ENCODE assay signal across 18 cellular contexts in genomic region chr6:13531956-13532355, GRCh38.
"Had no signal": no experiment of that assay in that cellular context is flagged by ENCODE, and none has a peak within 500 bp of the region (broad histone marks: within the 10 kb centered on the region; RNA-seq: fewer than 3 reads in every experiment).

No MANE protein-coding gene starts in this region.

- H3K79me2 ChIP-seq: hepatocyte had no signal

- FAIRE-seq: urothelium cell line had no signal

- H3K27me3 Mint-ChIP-seq: activated naive CD4-positive, alpha-beta T cell treated with anti-CD3 and anti-CD28 coated beads, Interleukin-2, amount 50 U/mL, for 24 hours; stimulated activated naive B cell treated with anti-CD40 and anti-IgM and Interleukin-4, amounts not matched to agents 10 μg/mL and 1 μg/mL and 100 μg/mL, for 72 hours had no signal

- H3K4me1 Mint-ChIP-seq: nephron had no signal

- H3K36me3 ChIP-seq: right atrium auricular region, thyroid gland had no signal

- H3K36me3 Mint-ChIP-seq: activated naive CD4-positive, alpha-beta T cell treated with anti-CD3 and anti-CD28 coated beads, Interleukin-2, amount 50 U/mL, for 24 hours; stimulated activated naive B cell treated with anti-CD40 and anti-IgM and Interleukin-4, amounts not matched to agents 10 μg/mL and 1 μg/mL and 100 μg/mL, for 72 hours had no signal

- H3K9me3 ChIP-seq: right atrium auricular region, thyroid gland had no signal

- H3K4me3 ChIP-seq: dorsolateral prefrontal cortex, hepatocyte, right atrium auricular region, thyroid gland had no signal

- H3K27me3 ChIP-seq: dorsolateral prefrontal cortex, hepatocyte, right atrium auricular region, thyroid gland had no signal

- H3K4me2 ChIP-seq: hepatocyte had no signal

- H2AFZ ChIP-seq: hepatocyte had no signal

- DNase-seq: activated effector memory CD4-positive, alpha-beta T cell treated with Interleukin-2 at 50 U/mL for 16 hours; activated T-cell treated with anti-CD3 and anti-CD28 coated beads, Interleukin-2, amount 50 U/mL, for 4 hours; amniotic stem cell; dorsolateral prefrontal cortex; mesenchymal stem cell; occipital lobe; stimulated activated CD4-positive, alpha-beta T cell treated with anti-CD3 and anti-CD28 coated beads, Interleukin-15, amount 100 ng/mL, for 24 hours; stimulated activated CD4-positive, alpha-beta T cell treated with anti-CD3 and anti-CD28 coated beads, Interleukin-4, amount 100 ng/mL, for 1 hour; stimulated activated naive B cell treated with anti-CD40 and anti-IgM and Interleukin-4, amounts not matched to agents 10 μg/mL and 1 μg/mL and 100 μg/mL, for 72 hours; thyroid gland had no signal

- H3K27ac ChIP-seq: dorsolateral prefrontal cortex, hepatocyte, right atrium auricular region, thyroid gland had no signal

- H3K27ac Mint-ChIP-seq: activated naive CD4-positive, alpha-beta T cell treated with anti-CD3 and anti-CD28 coated beads, Interleukin-2, amount 50 U/mL, for 24 hours; nephron; progenitor cell of endocrine pancreas; stimulated activated naive B cell treated with anti-CD40 and anti-IgM and Interleukin-4, amounts not matched to agents 10 μg/mL and 1 μg/mL and 100 μg/mL, for 72 hours had no signal

- H3K9me3 Mint-ChIP-seq: activated naive CD4-positive, alpha-beta T cell treated with anti-CD3 and anti-CD28 coated beads, Interleukin-2, amount 50 U/mL, for 24 hours; activated T-cell treated with anti-CD3 and anti-CD28 coated beads, Interleukin-2, amount 50 U/mL, for 4 hours; nephron; stimulated activated naive B cell treated with anti-CD40 and anti-IgM and Interleukin-4, amounts not matched to agents 10 μg/mL and 1 μg/mL and 100 μg/mL, for 72 hours had no signal

- H3K4me3 Mint-ChIP-seq: activated naive CD4-positive, alpha-beta T cell treated with anti-CD3 and anti-CD28 coated beads, Interleukin-2, amount 50 U/mL, for 24 hours; activated T-cell treated with anti-CD3 and anti-CD28 coated beads, Interleukin-2, amount 50 U/mL, for 4 hours; nephron; stimulated activated naive B cell treated with anti-CD40 and anti-IgM and Interleukin-4, amounts not matched to agents 10 μg/mL and 1 μg/mL and 100 μg/mL, for 72 hours had no signal

- ATAC-seq: activated CD4-positive, CD25-positive, alpha-beta regulatory T cell treated with anti-CD3 and anti-CD28 coated beads, Interleukin-2, amount 50 U/mL, for 24 hours; activated T-cell treated with anti-CD3 and anti-CD28 coated beads, Interleukin-2, amount 50 U/mL, for 4 hours; esophagus mucosa; stimulated activated naive B cell treated with anti-CD40 and anti-IgM and Interleukin-4, amounts not matched to agents 10 μg/mL and 1 μg/mL and 100 μg/mL, for 72 hours had no signal
